ENCODE assay signal across 27 cellular contexts in the genomic region with DNA sequence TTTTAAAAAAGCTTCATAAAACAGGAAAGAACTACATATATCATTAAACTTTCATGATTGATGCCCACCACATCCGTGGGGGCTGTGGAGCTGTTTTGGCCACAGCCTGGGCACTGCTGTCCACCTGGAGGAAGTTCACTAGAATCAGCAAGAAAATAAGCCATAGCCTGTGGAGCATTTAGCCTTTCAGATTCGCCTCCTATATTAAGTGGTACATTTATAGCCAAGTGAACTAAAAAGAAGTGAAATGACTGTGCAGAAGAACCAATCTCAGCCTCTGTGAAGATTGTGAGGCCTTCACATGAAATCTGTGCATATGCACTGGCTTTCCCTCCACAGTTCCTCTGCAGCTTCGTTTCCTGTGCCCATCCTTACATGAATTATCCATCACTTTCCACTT. TPM values are rescaled to one million over a fixed set of nuclear protein-coding genes. Genes with fewer than 3 reads are reported as not detected.
A peak's percentile ranks its signal among the peaks of the same experiment; 100 is the strongest.
DNase-seq lines count a peak whose midpoint lies in the region; ATAC-seq, FAIRE-seq and TF ChIP-seq lines count a peak whose summit lies in the region.
"Had no signal": no experiment of that assay in that cellular context is flagged by ENCODE, and none has a peak within 500 bp of the region (broad histone marks: within the 10 kb centered on the region; RNA-seq: fewer than 3 reads in every experiment).

No MANE protein-coding gene starts in this region.

- peak overlapping the region; percentile 81 for H3K27ac Mint-ChIP-seq in nephron progenitor cell
- no peak overlapping the region for H3K27ac Mint-ChIP-seq in activated T-helper 17 cell treated with anti-CD3 and anti-CD28 coated beads, Interleukin-2, amount 50 U/mL, for 72 hours
- H3K27ac Mint-ChIP-seq: activated CD4-positive, alpha-beta T cell treated with anti-CD3 and anti-CD28 coated beads for 36 hours; CD4-positive, alpha-beta T cell; T-helper 1 cell treated with Interleukin-12 subunit alpha and Interleukin-12 subunit beta and Interleukin-4 antibody, amounts not matched to agents 30 μg/mL and 1 μg/mL, for 36 hours had no signal

- peak; percentile 53 for FAIRE-seq in H54 (lab: Jason Lieb, UNC)
- FAIRE-seq: H1 had no signal

- H3K36me3 Mint-ChIP-seq in nephron progenitor cell (ENCODE audit: low read depth) = peaks cover 63% of the 10 kb centered on the region
- peaks cover 67% of the 10 kb centered on the region for H3K36me3 Mint-ChIP-seq in activated T-helper 17 cell treated with anti-CD3 and anti-CD28 coated beads, Interleukin-2, amount 50 U/mL, for 72 hours (ENCODE audit: low read depth)

- H3K9me3 Mint-ChIP-seq in nephron progenitor cell = no peaks in the 10 kb centered on the region
- no peaks in the 10 kb centered on the region for H3K9me3 Mint-ChIP-seq in activated T-helper 17 cell treated with anti-CD3 and anti-CD28 coated beads, Interleukin-2, amount 50 U/mL, for 72 hours
- H3K9me3 Mint-ChIP-seq: CD4-positive, alpha-beta T cell; IgD-negative memory B cell; T-helper 1 cell treated with Interleukin-12 subunit alpha and Interleukin-12 subunit beta and Interleukin-4 antibody, amounts not matched to agents 30 μg/mL and 1 μg/mL, for 36 hours had no signal

- no peaks in the 10 kb centered on the region for H3K27me3 Mint-ChIP-seq in nephron progenitor cell (ENCODE audit: low read depth, poor library complexity)
- no peaks in the 10 kb centered on the region for H3K27me3 Mint-ChIP-seq in activated T-helper 17 cell treated with anti-CD3 and anti-CD28 coated beads, Interleukin-2, amount 50 U/mL, for 72 hours
- H3K27me3 Mint-ChIP-seq: activated CD4-positive, alpha-beta T cell treated with anti-CD3 and anti-CD28 coated beads for 36 hours; CD4-positive, alpha-beta T cell; IgD-negative memory B cell had no signal

- DNase-seq in H54 (ENCODE audit: insufficient read length, low spot score) (no peak), nephron progenitor cell (no peak), omental fat pad (ENCODE audit: low spot score) (no peak), DMS79 (lab: John Stamatoyannopoulos, UW) (no peak), NCI-H2196 (lab: John Stamatoyannopoulos, UW; ENCODE audit: unreplicated experiment) (no peak)
- DNase-seq: activated CD4-positive, alpha-beta T cell treated with anti-CD3 and anti-CD28 coated beads for 36 hours; activated naive CD4-positive, alpha-beta T cell treated with Interleukin-2 at 50 U/mL for 16 hours; activated T-cell treated with anti-CD3 and anti-CD28 coated beads, Interleukin-2, amount 50 U/mL, for 48 hours; brain microvascular endothelial cell; CD4-positive, alpha-beta T cell; effector CD4-positive, alpha-beta T cell; head of caudate nucleus; kidney glomerular epithelial cell; NCI-H1105; NCI-H1930; NCI-H226; NCI-H82; sigmoid colon had no signal

- H3K4me1 Mint-ChIP-seq in nephron progenitor cell = peaks cover 3% of the 10 kb centered on the region
- no peaks in the 10 kb centered on the region for H3K4me1 Mint-ChIP-seq in activated T-helper 17 cell treated with anti-CD3 and anti-CD28 coated beads, Interleukin-2, amount 50 U/mL, for 72 hours
- H3K4me1 Mint-ChIP-seq: activated CD4-positive, alpha-beta T cell treated with anti-CD3 and anti-CD28 coated beads for 36 hours had no signal

- no peak overlapping the region for H3K4me3 Mint-ChIP-seq in nephron progenitor cell
- H3K4me3 Mint-ChIP-seq in activated T-helper 17 cell treated with anti-CD3 and anti-CD28 coated beads, Interleukin-2, amount 50 U/mL, for 72 hours = no peak overlapping the region
- H3K4me3 Mint-ChIP-seq: activated CD4-positive, alpha-beta T cell treated with anti-CD3 and anti-CD28 coated beads for 36 hours; CD4-positive, alpha-beta T cell; IgD-negative memory B cell; T-helper 1 cell treated with Interleukin-12 subunit alpha and Interleukin-12 subunit beta and Interleukin-4 antibody, amounts not matched to agents 30 μg/mL and 1 μg/mL, for 36 hours had no signal

- peak; percentile 66 for ATAC-seq in GM18870 (IDR thresholded peaks at IDR 0.05; ENCODE audit: unreplicated experiment)
- peak; percentile 55 for ATAC-seq in HG03159 (IDR thresholded peaks at IDR 0.05; ENCODE audit: unreplicated experiment)
- ATAC-seq in omental fat pad (ENCODE audit: low FRiP score) = no peak
- no peak for ATAC-seq in activated T-helper 17 cell treated with anti-CD3 and anti-CD28 coated beads, Interleukin-2, amount 50 U/mL, for 72 hours (replicated peaks)
- ATAC-seq: activated CD4-positive, alpha-beta T cell treated with anti-CD3 and anti-CD28 coated beads for 36 hours had no signal

- TF ChIP-seq POLR2A in H54 (IDR thresholded peaks at IDR 0.05; ENCODE audit: low read depth, low read length) = no peak

- TF ChIP-seq CTCF in nephron progenitor cell (IDR thresholded peaks at IDR 0.05) = no peak
- TF ChIP-seq CTCF in omental fat pad (IDR thresholded peaks at IDR 0.05) = no peak

RNA-seq across cellular contexts. Expression of gene WNT16, which starts 23.5 kb away (rescaled TPM):
- total RNA-seq in omental fat pad = not detected
- not detected for total RNA-seq in activated T-helper 17 cell treated with anti-CD3 and anti-CD28 coated beads, Interleukin-2, amount 50 U/mL, for 72 hours
- total RNA-seq: activated CD4-positive, alpha-beta T cell treated with anti-CD3 and anti-CD28 coated beads for 36 hours; CD4-positive, alpha-beta T cell; chondrocyte; epithelial cell of proximal tubule; lung microvascular endothelial cell had no signal

RNA-seq across cellular contexts. Expression of gene FAM3C, which starts 43.8 kb away (rescaled TPM):
- 100 to 1,000 TPM in 1 of 4 donors, 10 to 100 TPM in 3; 44.3 to 129 (median 49.0) TPM for total RNA-seq in omental fat pad
- 10 to 100 TPM; 18.5 to 22.8 TPM for total RNA-seq in activated T-helper 17 cell treated with anti-CD3 and anti-CD28 coated beads, Interleukin-2, amount 50 U/mL, for 72 hours

Comparison
In these comparisons a context has a peak if more than half of its experiments do, and no peak if none do; other contexts are left out.
1. ATAC-seq: peak in GM18870 (single experiment) and HG03159 (single experiment); none in omental fat pad (single experiment) and activated T-helper 17 cell treated with anti-CD3 and anti-CD28 coated beads, Interleukin-2, amount 50 U/mL, for 72 hours (single experiment).